Comparison of ENCODE assay signal across 17 cellular contexts in the genomic region with DNA sequence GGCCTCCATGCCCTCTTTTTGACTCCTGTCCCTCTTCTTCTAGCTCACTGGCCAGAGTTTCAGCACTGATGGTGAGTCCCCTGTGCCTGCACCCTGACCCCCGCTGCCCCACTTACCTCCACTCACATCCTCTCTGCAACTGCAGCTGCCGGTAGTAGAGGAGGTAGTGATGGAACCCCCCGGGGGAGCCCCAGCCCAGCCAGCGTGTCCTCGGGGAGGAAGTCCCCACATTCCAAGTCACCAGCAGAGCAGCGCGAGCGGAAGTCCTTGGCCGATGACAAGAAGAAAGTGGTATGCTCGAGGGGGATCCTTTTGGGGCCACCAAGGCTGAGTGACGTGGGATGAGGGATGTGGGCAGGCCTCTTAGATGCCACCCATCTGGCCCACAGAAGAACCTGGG. TPM values are rescaled to one million over a fixed set of nuclear protein-coding genes. Genes with fewer than 3 reads are reported as not detected.
DNase-seq lines count a peak whose midpoint lies in the region; ATAC-seq and TF ChIP-seq lines count a peak whose summit lies in the region.
"Had no signal": no experiment of that assay in that cellular context is flagged by ENCODE, and none has a peak within 500 bp of the region (broad histone marks: within the 10 kb centered on the region; RNA-seq: fewer than 3 reads in every experiment).

No MANE protein-coding gene starts in this region.

- no peak overlapping the region for H3K27ac Mint-ChIP-seq in activated B cell treated with CpG ODN at 0.5 μM for 24 hours
- no peak overlapping the region for H3K27ac Mint-ChIP-seq in stimulated activated memory B cell treated with anti-CD40 and anti-IgM and Interleukin-4, amounts not matched to agents 10 μg/mL and 1 μg/mL and 100 μg/mL, for 72 hours
- H3K27ac Mint-ChIP-seq: CD8-positive, alpha-beta T cell had no signal

- WGBS in GM23248 (ENCODE audit: low coverage in 1 of 2, low lambda C conversion rate in 2 of 2, missing lambda C conversion rate in 2 of 2), 2 experiments = 85 to 87% methylated on average over 7 to 11 of the region's 11 CpGs

- H3F3A ChIP-seq in GM23248 (ENCODE audit: insufficient read depth) = no peaks in the 10 kb centered on the region

- TF ChIP-seq CTCF in GM13976 (IDR thresholded peaks at IDR 0.05; ENCODE audit: borderline replicate concordance, control extremely low read depth, extremely low read depth, insufficient read depth, missing control alignments) (no peak), activated B cell treated with CpG ODN at 0.5 μM for 24 hours (IDR thresholded peaks at IDR 0.05) (no peak)

- H3K4me3 ChIP-seq in BLaER1 (no peak overlapping the region), GM23248 (no peak overlapping the region)

- CTCF ChIA-PET in activated B cell treated with CpG ODN at 0.5 μM for 24 hours (lab: Charles Lee) = no interaction called here

- intact Hi-C loops in activated B cell treated with CpG ODN at 0.5 μM for 24 hours (cut with micrococcal nuclease) = loop anchor here (10.0 kb wide), 1 partner anchor 268 kb away; a partner anchor contains a TSS

- H2AFZ ChIP-seq in GM23248 = no peak overlapping the region

- H3K27me3 ChIP-seq in BLaER1 (no peaks in the 10 kb centered on the region; the same call in none of the 2 replicates), GM23248 (replicated peaks; ENCODE audit: insufficient read depth) (no peaks in the 10 kb centered on the region)

- in situ Hi-C loops in GM13976 (cut with MboI; ENCODE audit: low sequenced_read_pairs, unreplicated experiment) = no loop called here
- in situ Hi-C loops in G401 (cut with HindIII; ENCODE audit: low sequenced_read_pairs) = no loop called here
- in situ Hi-C loops in GM23248 (cut with MboI) = no loop called here

- H3K4me3 Mint-ChIP-seq in activated B cell treated with CpG ODN at 0.5 μM for 24 hours = no peak overlapping the region
- peak overlapping the region; percentile 26 for H3K4me3 Mint-ChIP-seq in stimulated activated memory B cell treated with anti-CD40 and anti-IgM and Interleukin-4, amounts not matched to agents 10 μg/mL and 1 μg/mL and 100 μg/mL, for 72 hours
- H3K4me3 Mint-ChIP-seq: CD14-positive monocyte; CD8-positive, alpha-beta T cell had no signal

- no peak overlapping the region for H3K9ac ChIP-seq in BLaER1
- no peak overlapping the region for H3K9ac ChIP-seq in GM23248

- H3K4me2 ChIP-seq in BLaER1 = peak overlapping the region; percentile 70
- no peak overlapping the region for H3K4me2 ChIP-seq in GM23248 (ENCODE audit: unreplicated experiment)

- ATAC-seq in activated B cell treated with CpG ODN at 0.5 μM for 24 hours (ENCODE audit: low read depth) = peak; percentile 64
- ATAC-seq in stimulated activated memory B cell treated with anti-CD40 and anti-IgM and Interleukin-4, amounts not matched to agents 10 μg/mL and 1 μg/mL and 100 μg/mL, for 72 hours = no peak
- no peak for ATAC-seq in GM21619 (IDR thresholded peaks at IDR 0.05; ENCODE audit: unreplicated experiment)
- ATAC-seq: CD8-positive, alpha-beta T cell; HCT116 had no signal

- H3K27me3 Mint-ChIP-seq in activated B cell treated with CpG ODN at 0.5 μM for 24 hours = no peaks in the 10 kb centered on the region
- peaks cover 3% of the 10 kb centered on the region for H3K27me3 Mint-ChIP-seq in stimulated activated memory B cell treated with anti-CD40 and anti-IgM and Interleukin-4, amounts not matched to agents 10 μg/mL and 1 μg/mL and 100 μg/mL, for 72 hours

- H3K36me3 ChIP-seq in BLaER1 (peaks cover 58% of the 10 kb centered on the region), GM23248 (ENCODE audit: low read depth) (no peaks in the 10 kb centered on the region)

- H3K4me1 ChIP-seq in BLaER1 (peaks cover 49% of the 10 kb centered on the region), GM23248 (ENCODE audit: insufficient read depth) (0 out of 2 replicates have a peak, but pooled peaks cover 8% of the 10 kb centered on the region)

- peaks cover 35% of the 10 kb centered on the region for H3K79me2 ChIP-seq in GM23248 (ENCODE audit: insufficient read depth)

- peaks cover 74% of the 10 kb centered on the region for H3K36me3 Mint-ChIP-seq in activated B cell treated with CpG ODN at 0.5 μM for 24 hours (ENCODE audit: low read depth)
- H3K36me3 Mint-ChIP-seq in stimulated activated memory B cell treated with anti-CD40 and anti-IgM and Interleukin-4, amounts not matched to agents 10 μg/mL and 1 μg/mL and 100 μg/mL, for 72 hours = peaks cover 65% of the 10 kb centered on the region

- H4K20me1 ChIP-seq in BLaER1 = peaks cover 61% of the 10 kb centered on the region
- no peaks in the 10 kb centered on the region for H4K20me1 ChIP-seq in GM23248 (ENCODE audit: insufficient read depth)

- peaks cover 34% of the 10 kb centered on the region for H3K4me1 Mint-ChIP-seq in activated B cell treated with CpG ODN at 0.5 μM for 24 hours
- H3K4me1 Mint-ChIP-seq in stimulated activated memory B cell treated with anti-CD40 and anti-IgM and Interleukin-4, amounts not matched to agents 10 μg/mL and 1 μg/mL and 100 μg/mL, for 72 hours = peaks cover 36% of the 10 kb centered on the region

- H3K27ac ChIP-seq in BLaER1 (peak overlapping the region; percentile 48; the same call in 1 of the 2 replicates), GM23248 (no peak overlapping the region)

- H3K9me2 ChIP-seq in GM23248 (ENCODE audit: insufficient read depth) = no peaks in the 10 kb centered on the region

- POLR2A ChIA-PET in activated B cell treated with CpG ODN at 0.5 μM for 24 hours (lab: Charles Lee) = no interaction called here

- H3K9me3 Mint-ChIP-seq in activated B cell treated with CpG ODN at 0.5 μM for 24 hours = no peaks in the 10 kb centered on the region
- no peaks in the 10 kb centered on the region for H3K9me3 Mint-ChIP-seq in stimulated activated memory B cell treated with anti-CD40 and anti-IgM and Interleukin-4, amounts not matched to agents 10 μg/mL and 1 μg/mL and 100 μg/mL, for 72 hours
- H3K9me3 Mint-ChIP-seq: CD8-positive, alpha-beta T cell had no signal

- H3K9me3 ChIP-seq in BLaER1 (no peaks in the 10 kb centered on the region; the same call in 1 of the 2 replicates), GM23248 (ENCODE audit: low read depth) (no peaks in the 10 kb centered on the region)

- DNase-seq in GM13976 (ENCODE audit: low spot score) (peak; percentile 54), activated B cell treated with CpG ODN at 0.5 μM for 24 hours (no peak), G401 (ENCODE audit: low spot score) (no peak), GM23248 (no peak)
- DNase-seq: 8988T; CD8-positive, alpha-beta T cell; COR-L47; DMS153; DND-41; GF-D8; IMR-90; KG1 had no signal

RNA-seq across cellular contexts. Expression of a gene that starts 5.8 kb away (rescaled TPM):
- 97.2 and 108 TPM in 2 replicates for total RNA-seq in activated B cell treated with CpG ODN at 0.5 μM for 24 hours
- total RNA-seq in G401 (2014; rRNA removed; shearing (Covaris generic)) = 5.8 and 8.2 TPM in 2 replicates
- total RNA-seq in GM23248 (2014; rRNA removed; shearing (Covaris generic)) = 21.4 and 32.0 TPM in 2 replicates
- 74.8 and 78.0 TPM in 2 replicates for polyA plus RNA-seq in GM23248 (2016; fragmentation: Nextera tagmentation; extraction: Ambion mirVana)

RNA-seq across cellular contexts. Expression of a gene that starts 15.4 kb away (rescaled TPM):
- 6.7 and 8.2 TPM in 2 replicates for total RNA-seq in activated B cell treated with CpG ODN at 0.5 μM for 24 hours
- 43.0 and 56.7 TPM in 2 replicates for total RNA-seq in G401 (2014; rRNA removed; shearing (Covaris generic))
- 2,871 and 4,277 TPM in 2 replicates for total RNA-seq in GM23248 (2014; rRNA removed; shearing (Covaris generic))
- polyA plus RNA-seq in GM23248 (2016; fragmentation: Nextera tagmentation; extraction: Ambion mirVana) = 13,908 and 14,059 TPM in 2 replicates

RNA-seq across cellular contexts. Expression of a gene that starts 52.8 kb away (rescaled TPM):
- not detected in 2 replicates for total RNA-seq in activated B cell treated with CpG ODN at 0.5 μM for 24 hours
- 0.61 TPM in 1 of 2 replicates, not detected in the other for total RNA-seq in G401 (2014; rRNA removed; shearing (Covaris generic))
- not detected in 2 replicates for total RNA-seq in GM23248 (2014; rRNA removed; shearing (Covaris generic))
- polyA plus RNA-seq in GM23248 (2016; fragmentation: Nextera tagmentation; extraction: Ambion mirVana) = 0.32 and 0.34 TPM in 2 replicates

Comparison
In these comparisons a context has a peak if more than half of its experiments do, and no peak if none do; other contexts are left out.
1. RNA of a gene that starts 15.4 kb away (total RNA-seq): 2,871 to 4,277 TPM in GM23248; 43.0 to 56.7 TPM in G401 and 6.7 to 8.2 TPM in activated B cell treated with CpG ODN at 0.5 μM for 24 hours; every median in the first group is over 10 times any median in the second.